19 cellular contexts compared by ENCODE assay signal in the genomic region with DNA sequence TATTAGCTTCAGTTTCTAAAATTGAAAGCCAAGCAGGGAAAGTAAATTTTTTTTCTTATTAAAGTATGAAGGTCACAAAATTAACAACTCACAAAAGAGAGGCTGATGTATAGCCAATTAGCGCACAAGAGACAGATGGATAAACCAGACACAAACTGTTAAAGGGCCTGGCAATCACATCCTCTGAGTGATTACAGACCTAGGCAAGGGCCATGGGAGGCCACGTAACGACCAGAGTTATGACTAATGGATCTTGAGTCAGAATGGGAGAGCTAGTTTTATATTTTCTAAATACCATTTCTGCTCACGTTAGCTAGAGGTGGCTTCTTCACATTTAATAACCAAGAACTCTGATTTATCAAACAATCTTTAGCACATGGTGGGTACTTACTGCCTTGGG. TPM values are rescaled to one million over a fixed set of nuclear protein-coding genes. Genes with fewer than 3 reads are reported as not detected.
A peak's percentile ranks its signal among the peaks of the same experiment; 100 is the strongest.
DNase-seq lines count a peak whose midpoint lies in the region; ATAC-seq lines count a peak whose summit lies in the region.
"Had no signal": no experiment of that assay in that cellular context is flagged by ENCODE, and none has a peak within 500 bp of the region (broad histone marks: within the 10 kb centered on the region; RNA-seq: fewer than 3 reads in every experiment).

No MANE protein-coding gene starts in this region.

- H3K36me3 ChIP-seq in GM23248 (ENCODE audit: low read depth) (no peaks in the 10 kb centered on the region), mesodermal cell (ENCODE audit: control insufficient read depth, insufficient read depth, low read length) (no peaks in the 10 kb centered on the region)
- H3K36me3 ChIP-seq: breast epithelium, gastroesophageal sphincter, neural progenitor cell, tibial artery had no signal

- peaks cover 7% of the 10 kb centered on the region for H3K27me3 Mint-ChIP-seq in activated CD4-positive, alpha-beta T cell treated with anti-CD3 and anti-CD28 coated beads, Interleukin-2, amount 10 ng/mL, durations not matched to agents 7 days and 5 days
- peaks cover 14% of the 10 kb centered on the region for H3K27me3 Mint-ChIP-seq in activated CD4-positive, alpha-beta memory T cell treated with anti-CD3 and anti-CD28 coated beads for 36 hours

- no peaks in the 10 kb centered on the region for H3K9me3 Mint-ChIP-seq in activated CD4-positive, alpha-beta T cell treated with anti-CD3 and anti-CD28 coated beads, Interleukin-2, amount 10 ng/mL, durations not matched to agents 7 days and 5 days
- no peaks in the 10 kb centered on the region for H3K9me3 Mint-ChIP-seq in activated CD4-positive, alpha-beta memory T cell treated with anti-CD3 and anti-CD28 coated beads for 36 hours
- H3K9me3 Mint-ChIP-seq: neural progenitor cell had no signal

- peaks cover 9% of the 10 kb centered on the region for H3F3A ChIP-seq in GM23248 (ENCODE audit: insufficient read depth)

- peaks cover 11% of the 10 kb centered on the region for H3K4me1 Mint-ChIP-seq in activated CD4-positive, alpha-beta T cell treated with anti-CD3 and anti-CD28 coated beads, Interleukin-2, amount 10 ng/mL, durations not matched to agents 7 days and 5 days
- H3K4me1 Mint-ChIP-seq in activated CD4-positive, alpha-beta memory T cell treated with anti-CD3 and anti-CD28 coated beads for 36 hours (ENCODE audit: low read depth): peaks cover 9% of the 10 kb centered on the region

- H3K9me3 ChIP-seq in GM23248 (ENCODE audit: low read depth) (no peaks in the 10 kb centered on the region), mesodermal cell (ENCODE audit: control insufficient read depth, low read length) (no peaks in the 10 kb centered on the region)
- H3K9me3 ChIP-seq: A549, breast epithelium, gastroesophageal sphincter, psoas muscle, tibial artery had no signal

- no peaks in the 10 kb centered on the region for H3K27me3 ChIP-seq in GM23248 (replicated peaks; ENCODE audit: insufficient read depth)
- H3K27me3 ChIP-seq: breast epithelium, neural progenitor cell, tibial artery had no signal

- no peak overlapping the region for H3K4me3 Mint-ChIP-seq in activated CD4-positive, alpha-beta T cell treated with anti-CD3 and anti-CD28 coated beads, Interleukin-2, amount 10 ng/mL, durations not matched to agents 7 days and 5 days
- no peak overlapping the region for H3K4me3 Mint-ChIP-seq in activated CD4-positive, alpha-beta memory T cell treated with anti-CD3 and anti-CD28 coated beads for 36 hours
- H3K4me3 Mint-ChIP-seq: neural progenitor cell had no signal

- in situ Hi-C loops in GM23248 (cut with MboI): no loop called here

- H2AFZ ChIP-seq in GM23248: no peak overlapping the region
- H2AFZ ChIP-seq: neural progenitor cell had no signal

- peak; percentile 65 for DNase-seq in activated CD4-positive, alpha-beta T cell treated with anti-CD3 and anti-CD28 coated beads for 48 hours
- no peak for DNase-seq in activated CD4-positive, alpha-beta T cell treated with anti-CD3 and anti-CD28 coated beads, Interleukin-2, amount 10 ng/mL, durations not matched to agents 7 days and 5 days
- peak; percentile 64 for DNase-seq in GM23248
- peak; percentile 64 for DNase-seq in activated CD4-positive, alpha-beta memory T cell treated with anti-CD3 and anti-CD28 coated beads for 36 hours
- DNase-seq in HuH-7 (ENCODE audit: low spot score): no peak
- DNase-seq: erythroblast, NCI-H1105 treated with DMSO at 0.1 percent for 48 hours, NCI-H2171, psoas muscle, small intestine, tibial artery had no signal

- H3K4me3 ChIP-seq in GM23248 (no peak overlapping the region), mesodermal cell (ENCODE audit: extremely low read depth, insufficient read depth, low read length, poor library complexity, severe bottlenecking) (no peak overlapping the region)
- H3K4me3 ChIP-seq: A549, breast epithelium, gastroesophageal sphincter, neural progenitor cell, psoas muscle, tibial artery had no signal

- CTCF ChIA-PET in activated CD4-positive, alpha-beta T cell treated with anti-CD3 and anti-CD28 coated beads, Interleukin-2, amount 10 ng/mL, durations not matched to agents 7 days and 5 days (lab: Charles Lee): no interaction called here
- CTCF ChIA-PET in activated CD4-positive, alpha-beta memory T cell treated with anti-CD3 and anti-CD28 coated beads for 36 hours (lab: Charles Lee): interaction anchor here (1.6 to 1.7 kb wide), 2 partner anchors 17 to 209 kb away, joined by 5 read pairs; a partner anchor contains a TSS

- H4K20me1 ChIP-seq in GM23248 (ENCODE audit: insufficient read depth): no peaks in the 10 kb centered on the region

- no peaks in the 10 kb centered on the region for H3K9me2 ChIP-seq in GM23248 (ENCODE audit: insufficient read depth)

- 15 to 19% methylated on average over 4 of the region's 4 CpGs for WGBS in GM23248 (ENCODE audit: low coverage in 1 of 2, low lambda C conversion rate in 2 of 2, missing lambda C conversion rate in 2 of 2), 2 experiments
- WGBS in mesodermal cell (ENCODE audit: insufficient coverage in 2 of 2), 2 experiments: 100% methylated on average over 1 of the region's 4 CpGs; no CpG with 5 or more reads in 1 of the 2 experiments

- intact Hi-C loops in activated CD4-positive, alpha-beta memory T cell treated with anti-CD3 and anti-CD28 coated beads for 36 hours (cut with micrococcal nuclease): no loop called here

- H3K4me2 ChIP-seq in GM23248 (ENCODE audit: unreplicated experiment): no peak overlapping the region
- H3K4me2 ChIP-seq: A549, neural progenitor cell had no signal

- ATAC-seq in GM19328 (IDR thresholded peaks at IDR 0.05; ENCODE audit: unreplicated experiment): no peak
- no peak for ATAC-seq in HG02938 (IDR thresholded peaks at IDR 0.05; ENCODE audit: unreplicated experiment)
- ATAC-seq: gastroesophageal sphincter, psoas muscle, SK-N-SH treated with all-trans-retinoic acid at 6 μM for 48 hours had no signal

- POLR2A ChIA-PET in activated CD4-positive, alpha-beta T cell treated with anti-CD3 and anti-CD28 coated beads, Interleukin-2, amount 10 ng/mL, durations not matched to agents 7 days and 5 days (lab: Charles Lee): no interaction called here
- POLR2A ChIA-PET in activated CD4-positive, alpha-beta memory T cell treated with anti-CD3 and anti-CD28 coated beads for 36 hours (lab: Charles Lee): interaction anchor here (1.3 kb wide), 1 partner anchor 46 kb away, joined by 4 read pairs; a partner anchor contains a TSS

- H3K79me2 ChIP-seq in GM23248 (ENCODE audit: insufficient read depth): no peaks in the 10 kb centered on the region

- H3K27ac ChIP-seq in GM23248 (no peak overlapping the region; the same call in 1 of the 2 replicates), mesodermal cell (ENCODE audit: low read depth, low read length, severe bottlenecking) (peak overlapping the region; percentile 75)
- H3K27ac ChIP-seq: A549, breast epithelium, gastroesophageal sphincter, neural progenitor cell, psoas muscle, tibial artery had no signal

- no peak overlapping the region for H3K9ac ChIP-seq in GM23248
- H3K9ac ChIP-seq: neural progenitor cell had no signal

- no peaks in the 10 kb centered on the region for H3K36me3 Mint-ChIP-seq in activated CD4-positive, alpha-beta T cell treated with anti-CD3 and anti-CD28 coated beads, Interleukin-2, amount 10 ng/mL, durations not matched to agents 7 days and 5 days (ENCODE audit: low read depth)
- no peaks in the 10 kb centered on the region for H3K36me3 Mint-ChIP-seq in activated CD4-positive, alpha-beta memory T cell treated with anti-CD3 and anti-CD28 coated beads for 36 hours
- H3K36me3 Mint-ChIP-seq: neural progenitor cell had no signal

- no peaks in the 10 kb centered on the region for H3K4me1 ChIP-seq in GM23248 (ENCODE audit: insufficient read depth)
- H3K4me1 ChIP-seq in mesodermal cell (ENCODE audit: control insufficient read depth, insufficient read depth, low read length, poor library complexity, severe bottlenecking): peaks cover 13% of the 10 kb centered on the region
- H3K4me1 ChIP-seq: breast epithelium, gastroesophageal sphincter, neural progenitor cell, psoas muscle, tibial artery had no signal

- no peak overlapping the region for H3K27ac Mint-ChIP-seq in activated CD4-positive, alpha-beta T cell treated with anti-CD3 and anti-CD28 coated beads, Interleukin-2, amount 10 ng/mL, durations not matched to agents 7 days and 5 days
- H3K27ac Mint-ChIP-seq in activated CD4-positive, alpha-beta memory T cell treated with anti-CD3 and anti-CD28 coated beads for 36 hours: no peak overlapping the region
- H3K27ac Mint-ChIP-seq: neural progenitor cell had no signal

RNA-seq across cellular contexts. Expression of a gene that starts 17.8 kb away (rescaled TPM):
- total RNA-seq in activated CD4-positive, alpha-beta T cell treated with anti-CD3 and anti-CD28 coated beads, Interleukin-2, amount 10 ng/mL, durations not matched to agents 7 days and 5 days: 1 to 10 TPM; 2.0 to 3.0 TPM
- total RNA-seq in GM23248 (2014; rRNA removed; shearing (Covaris generic)): 1.0 and 4.0 TPM in 2 replicates
- 0.23 TPM in 1 of 2 replicates, not detected in the other for polyA plus RNA-seq in GM23248 (2016; fragmentation: Nextera tagmentation; extraction: Ambion mirVana)
- total RNA-seq in activated CD4-positive, alpha-beta memory T cell treated with anti-CD3 and anti-CD28 coated beads for 36 hours: under 1 TPM; 0.19 to 0.33 TPM
- polyA plus RNA-seq in mesodermal cell (2013, experiment 1 of 2): 11.5 TPM
- polyA plus RNA-seq in mesodermal cell (2013, experiment 2 of 2): 9.1 TPM

RNA-seq across cellular contexts. Expression of a gene that starts 21.0 kb away (rescaled TPM):
- total RNA-seq in activated CD4-positive, alpha-beta T cell treated with anti-CD3 and anti-CD28 coated beads, Interleukin-2, amount 10 ng/mL, durations not matched to agents 7 days and 5 days: 1 to 10 TPM; 6.4 TPM
- 4.0 and 4.5 TPM in 2 replicates for total RNA-seq in GM23248 (2014; rRNA removed; shearing (Covaris generic))
- polyA plus RNA-seq in GM23248 (2016; fragmentation: Nextera tagmentation; extraction: Ambion mirVana): 3.4 and 3.6 TPM in 2 replicates
- total RNA-seq in activated CD4-positive, alpha-beta memory T cell treated with anti-CD3 and anti-CD28 coated beads for 36 hours: 1 to 10 TPM; 3.8 TPM
- 5.1 TPM for polyA plus RNA-seq in mesodermal cell (2013, experiment 1 of 2)
- polyA plus RNA-seq in mesodermal cell (2013, experiment 2 of 2): 6.8 TPM

RNA-seq across cellular contexts. Expression of a gene that starts 39.7 kb away (rescaled TPM):
- 100 to 1,000 TPM; 236 to 239 TPM for total RNA-seq in activated CD4-positive, alpha-beta T cell treated with anti-CD3 and anti-CD28 coated beads, Interleukin-2, amount 10 ng/mL, durations not matched to agents 7 days and 5 days
- 48.2 and 65.3 TPM in 2 replicates for total RNA-seq in GM23248 (2014; rRNA removed; shearing (Covaris generic))
- polyA plus RNA-seq in GM23248 (2016; fragmentation: Nextera tagmentation; extraction: Ambion mirVana): 315 and 321 TPM in 2 replicates
- 100 to 1,000 TPM; 322 TPM for total RNA-seq in activated CD4-positive, alpha-beta memory T cell treated with anti-CD3 and anti-CD28 coated beads for 36 hours
- 255 TPM for polyA plus RNA-seq in mesodermal cell (2013, experiment 1 of 2)
- 237 TPM for polyA plus RNA-seq in mesodermal cell (2013, experiment 2 of 2)

RNA-seq across cellular contexts. Expression of a gene that starts 45.8 kb away (rescaled TPM):
- total RNA-seq in activated CD4-positive, alpha-beta T cell treated with anti-CD3 and anti-CD28 coated beads, Interleukin-2, amount 10 ng/mL, durations not matched to agents 7 days and 5 days: 10 to 100 TPM; 19.6 to 20.7 TPM
- 11.3 and 20.0 TPM in 2 replicates for total RNA-seq in GM23248 (2014; rRNA removed; shearing (Covaris generic))
- 9.0 and 11.0 TPM in 2 replicates for polyA plus RNA-seq in GM23248 (2016; fragmentation: Nextera tagmentation; extraction: Ambion mirVana)
- total RNA-seq in activated CD4-positive, alpha-beta memory T cell treated with anti-CD3 and anti-CD28 coated beads for 36 hours: 10 to 100 TPM; 16.3 to 18.8 TPM
- polyA plus RNA-seq in mesodermal cell (2013, experiment 1 of 2): 7.9 TPM
- polyA plus RNA-seq in mesodermal cell (2013, experiment 2 of 2): 8.1 TPM

Comparison
In these comparisons a context has a peak if more than half of its experiments do, and no peak if none do; other contexts are left out.
1. DNase-seq: peak in activated CD4-positive, alpha-beta T cell treated with anti-CD3 and anti-CD28 coated beads for 48 hours (single experiment), GM23248 (single experiment) and activated CD4-positive, alpha-beta memory T cell treated with anti-CD3 and anti-CD28 coated beads for 36 hours (single experiment); none in activated CD4-positive, alpha-beta T cell treated with anti-CD3 and anti-CD28 coated beads, Interleukin-2, amount 10 ng/mL, durations not matched to agents 7 days and 5 days (single experiment) and HuH-7 (single experiment).